In genomic region chr1:28148880-28149195, GRCh38 we compare ENCODE assay signal across 26 cellular contexts.
"Had no signal": no experiment of that assay in that cellular context is flagged by ENCODE, and none has a peak within 500 bp of the region (broad histone marks: within the 10 kb centered on the region; RNA-seq: fewer than 3 reads in every experiment).

No MANE protein-coding gene starts in this region.

- H3K9me3 Mint-ChIP-seq: neural crest cell; stimulated activated naive CD8-positive, alpha-beta T cell treated with anti-CD3 and anti-CD28 coated beads, Interleukin-15, Interleukin-2, amounts not matched to agents 100 ng/mL and 50 ng/mL, for 24 hours had no signal

- H3K36me3 ChIP-seq: right atrium auricular region, thoracic aorta had no signal

- H3K27ac ChIP-seq: left lung, lower lobe of right lung, right atrium auricular region, thoracic aorta had no signal

- ATAC-seq: activated CD4-positive, alpha-beta T cell treated with anti-CD3 and anti-CD28 coated beads for 36 hours; left lung; lower lobe of right lung; naive thymus-derived CD8-positive, alpha-beta T cell had no signal

- FAIRE-seq: bronchial epithelial cell, colon, endometrium, frontal cortex, urothelium cell line had no signal

- H3K27ac Mint-ChIP-seq: activated CD4-positive, alpha-beta T cell treated with anti-CD3 and anti-CD28 coated beads for 36 hours; activated naive CD8-positive, alpha-beta T cell; naive thymus-derived CD8-positive, alpha-beta T cell; stimulated activated naive CD8-positive, alpha-beta T cell treated with anti-CD3 and anti-CD28 coated beads, Interleukin-15, Interleukin-2, amounts not matched to agents 100 ng/mL and 50 ng/mL, for 24 hours had no signal

- H3K4me3 ChIP-seq: left lung, lower lobe of right lung, right atrium auricular region, thoracic aorta had no signal

- H3K9me3 ChIP-seq: left lung, lower lobe of right lung, right atrium auricular region, thoracic aorta had no signal

- H3K27me3 ChIP-seq: left lung, right atrium auricular region had no signal

- DNase-seq: activated CD4-positive, alpha-beta T cell treated with anti-CD3 and anti-CD28 coated beads for 36 hours; activated CD4-positive, alpha-beta T cell treated with anti-CD3 and anti-CD28 coated beads, Interleukin-2, amount 50 U/mL, for 4 hours; activated CD4-positive, CD25-positive, alpha-beta regulatory T cell; activated effector memory CD4-positive, alpha-beta T cell treated with Interleukin-2 at 50 U/mL for 16 hours; activated naive CD4-positive, alpha-beta T cell treated with Interleukin-2 at 50 U/mL for 16 hours; anterior cingulate cortex; dermis blood vessel endothelial cell; effector CD4-positive, alpha-beta T cell; left lung; lower lobe of right lung; mesenchymal stem cell; naive thymus-derived CD8-positive, alpha-beta T cell; occipital lobe; stimulated activated CD4-positive, alpha-beta T cell treated with anti-CD3 and anti-CD28 coated beads, Interleukin-4, amount 100 ng/mL, for 1 hour; trophoblast cell had no signal

- H3K4me3 Mint-ChIP-seq: activated CD4-positive, alpha-beta T cell treated with anti-CD3 and anti-CD28 coated beads for 36 hours; activated naive CD8-positive, alpha-beta T cell; central memory CD8-positive, alpha-beta T cell; naive thymus-derived CD8-positive, alpha-beta T cell; neural crest cell; stimulated activated naive CD8-positive, alpha-beta T cell treated with anti-CD3 and anti-CD28 coated beads, Interleukin-15, Interleukin-2, amounts not matched to agents 100 ng/mL and 50 ng/mL, for 24 hours had no signal

- H3K27me3 Mint-ChIP-seq: activated naive CD8-positive, alpha-beta T cell; central memory CD8-positive, alpha-beta T cell had no signal

- H3K4me1 Mint-ChIP-seq: neural crest cell had no signal

- H3K4me1 ChIP-seq: right atrium auricular region had no signal
